Comparison of ENCODE assay signal across 33 cellular contexts in genomic region chr6:84403545-84403944, GRCh38.
"Had no signal": no experiment of that assay in that cellular context is flagged by ENCODE, and none has a peak within 500 bp of the region (broad histone marks: within the 10 kb centered on the region; RNA-seq: fewer than 3 reads in every experiment).

No MANE protein-coding gene starts in this region.

- H3K27ac Mint-ChIP-seq: activated CD4-positive, alpha-beta memory T cell treated with anti-CD3 and anti-CD28 coated beads for 36 hours; activated CD4-positive, alpha-beta T cell treated with anti-CD3 and anti-CD28 coated beads for 36 hours; activated CD4-positive, alpha-beta T cell treated with anti-CD3 and anti-CD28 coated beads, Interleukin-2, amount 10 ng/mL, durations not matched to agents 24 days and 14 days; activated CD8-positive, alpha-beta memory T cell treated with anti-CD3 and anti-CD28 coated beads, Interleukin-2, amount 10 ng/mL, durations not matched to agents 7 days and 5 days; activated CD8-positive, alpha-beta T cell treated with anti-CD3 and anti-CD28 coated beads, Interleukin-2, amount 10 ng/mL, durations not matched to agents 7 days and 5 days; activated naive CD4-positive, alpha-beta T cell treated with anti-CD3 and anti-CD28 coated beads for 36 hours; activated naive CD4-positive, alpha-beta T cell treated with anti-CD3 and anti-CD28 coated beads, Interleukin-2, amount 50 U/mL, for 24 hours; activated naive CD8-positive, alpha-beta T cell treated with anti-CD3 and anti-CD28 coated beads for 36 hours; activated naive CD8-positive, alpha-beta T cell treated with anti-CD3 and anti-CD28 coated beads, Interleukin-2, amount 50 U/mL, for 24 hours; activated T-helper 1 cell treated with anti-CD3 and anti-CD28 coated beads, Interleukin-12 subunit alpha, Interleukin-12 subunit beta, Interleukin-2, Interleukin-4 antibody, amounts not matched to agents 30 ng/mL and 10 ng/mL and 1 ng/mL, durations not matched to agents 14 hours and 24 hours and 36 hours; activated T-helper 2 cell treated with anti-CD3 and anti-CD28 coated beads, Interferon-gamma antibody, Interleukin-2, Interleukin-4, amounts not matched to agents 10 μg/mL and 5 μg/mL and 100 μg/mL, durations not matched to agents 14 hours and 24 hours and 36 hours; effector memory CD8-positive, alpha-beta T cell had no signal

- H3K36me3 ChIP-seq: adrenal gland, esophagus muscularis mucosa, gastrocnemius medialis, heart left ventricle had no signal

- ATAC-seq: activated CD4-positive, alpha-beta T cell treated with anti-CD3 and anti-CD28 coated beads for 36 hours; activated CD8-positive, alpha-beta memory T cell treated with anti-CD3 and anti-CD28 coated beads, Interleukin-2, amount 10 ng/mL, durations not matched to agents 7 days and 5 days; activated CD8-positive, alpha-beta T cell treated with anti-CD3 and anti-CD28 coated beads, Interleukin-2, amount 10 ng/mL, durations not matched to agents 7 days and 5 days; activated naive CD8-positive, alpha-beta T cell treated with anti-CD3 and anti-CD28 coated beads, Interleukin-2, amount 50 U/mL, for 24 hours; body of pancreas; effector memory CD8-positive, alpha-beta T cell; foreskin keratinocyte; gastrocnemius medialis; heart left ventricle had no signal

- H3K27me3 Mint-ChIP-seq: activated CD4-positive, alpha-beta memory T cell treated with anti-CD3 and anti-CD28 coated beads for 36 hours; activated CD4-positive, alpha-beta T cell treated with anti-CD3 and anti-CD28 coated beads for 36 hours; activated CD4-positive, alpha-beta T cell treated with anti-CD3 and anti-CD28 coated beads, Interleukin-2, amount 10 ng/mL, durations not matched to agents 24 days and 14 days; activated CD8-positive, alpha-beta memory T cell treated with anti-CD3 and anti-CD28 coated beads, Interleukin-2, amount 10 ng/mL, durations not matched to agents 7 days and 5 days; activated naive CD4-positive, alpha-beta T cell treated with anti-CD3 and anti-CD28 coated beads, Interleukin-2, amount 50 U/mL, for 24 hours; activated naive CD8-positive, alpha-beta T cell treated with anti-CD3 and anti-CD28 coated beads for 36 hours; activated naive CD8-positive, alpha-beta T cell treated with anti-CD3 and anti-CD28 coated beads, Interleukin-2, amount 50 U/mL, for 24 hours; effector memory CD8-positive, alpha-beta T cell had no signal

- H3K27me3 ChIP-seq: adrenal gland, body of pancreas, esophagus muscularis mucosa, foreskin keratinocyte, gastrocnemius medialis, heart left ventricle had no signal

- H3K9me3 ChIP-seq: adrenal gland, body of pancreas, esophagus muscularis mucosa, gastrocnemius medialis, heart left ventricle had no signal

- H3K36me3 Mint-ChIP-seq: activated CD4-positive, alpha-beta memory T cell treated with anti-CD3 and anti-CD28 coated beads for 36 hours; activated CD8-positive, alpha-beta memory T cell treated with anti-CD3 and anti-CD28 coated beads, Interleukin-2, amount 10 ng/mL, durations not matched to agents 7 days and 5 days; activated naive CD4-positive, alpha-beta T cell treated with anti-CD3 and anti-CD28 coated beads, Interleukin-2, amount 50 U/mL, for 24 hours; activated naive CD8-positive, alpha-beta T cell treated with anti-CD3 and anti-CD28 coated beads for 36 hours had no signal

- H3K27ac ChIP-seq: adrenal gland, body of pancreas, esophagus muscularis mucosa, foreskin keratinocyte, gastrocnemius medialis, heart left ventricle had no signal

- DNase-seq: activated CD4-positive, alpha-beta memory T cell treated with anti-CD3 and anti-CD28 coated beads for 36 hours; activated CD4-positive, alpha-beta T cell treated with anti-CD3 and anti-CD28 coated beads for 36 hours; activated CD4-positive, alpha-beta T cell treated with anti-CD3 and anti-CD28 coated beads, Interleukin-2, amount 10 ng/mL, durations not matched to agents 24 days and 14 days; activated CD4-positive, CD25-positive, alpha-beta regulatory T cell; activated CD4-positive, CD25-positive, alpha-beta regulatory T cell treated with anti-CD3 and anti-CD28 coated beads, Interleukin-2, amount 50 U/mL, for 72 hours; activated CD8-positive, alpha-beta memory T cell treated with anti-CD3 and anti-CD28 coated beads, Interleukin-2, amount 10 ng/mL, durations not matched to agents 7 days and 5 days; activated CD8-positive, alpha-beta memory T cell treated with anti-CD3 and anti-CD28 coated beads, Interleukin-2, amount 50 U/mL, for 4 hours; activated CD8-positive, alpha-beta T cell treated with anti-CD3 and anti-CD28 coated beads, Interleukin-2, amount 10 ng/mL, durations not matched to agents 7 days and 5 days; activated effector memory CD4-positive, alpha-beta T cell treated with anti-CD3 and anti-CD28 coated beads, Interleukin-2, amount 50 U/mL, for 16 hours; activated naive CD4-positive, alpha-beta T cell treated with anti-CD3 and anti-CD28 coated beads for 36 hours; activated naive CD8-positive, alpha-beta T cell treated with anti-CD3 and anti-CD28 coated beads for 36 hours; activated naive CD8-positive, alpha-beta T cell treated with anti-CD3 and anti-CD28 coated beads, Interleukin-2, amount 50 U/mL, for 24 hours; activated T-cell treated with anti-CD3 and anti-CD28 coated beads, Interleukin-2, amount 50 U/mL, for 1 hour; activated T-cell treated with anti-CD3 and anti-CD28 coated beads, Interleukin-2, amount 50 U/mL, for 48 hours; adrenal gland; amygdala; aorta; body of pancreas; caudate nucleus; cortex of kidney; dermis blood vessel endothelial cell; effector CD4-positive, alpha-beta T cell; effector memory CD8-positive, alpha-beta T cell; erythroblast; foreskin keratinocyte; gastrocnemius medialis; glutamatergic neuron; heart left ventricle; T-helper 2 cell had no signal

- H3K4me1 ChIP-seq: adrenal gland, body of pancreas, esophagus muscularis mucosa, foreskin keratinocyte, gastrocnemius medialis, heart left ventricle had no signal

- H3K9me3 Mint-ChIP-seq: activated CD4-positive, alpha-beta memory T cell treated with anti-CD3 and anti-CD28 coated beads for 36 hours; activated CD4-positive, alpha-beta T cell treated with anti-CD3 and anti-CD28 coated beads, Interleukin-2, amount 10 ng/mL, durations not matched to agents 24 days and 14 days; activated naive CD8-positive, alpha-beta T cell treated with anti-CD3 and anti-CD28 coated beads for 36 hours; activated naive CD8-positive, alpha-beta T cell treated with anti-CD3 and anti-CD28 coated beads, Interleukin-2, amount 50 U/mL, for 24 hours; activated T-helper 1 cell treated with anti-CD3 and anti-CD28 coated beads, Interleukin-12 subunit alpha, Interleukin-12 subunit beta, Interleukin-2, Interleukin-4 antibody, amounts not matched to agents 30 ng/mL and 10 ng/mL and 1 ng/mL, durations not matched to agents 14 hours and 24 hours and 36 hours; activated T-helper 2 cell treated with anti-CD3 and anti-CD28 coated beads, Interferon-gamma antibody, Interleukin-2, Interleukin-4, amounts not matched to agents 10 μg/mL and 5 μg/mL and 100 μg/mL, durations not matched to agents 14 hours and 24 hours and 36 hours had no signal

- H3K4me1 Mint-ChIP-seq: activated CD4-positive, alpha-beta T cell treated with anti-CD3 and anti-CD28 coated beads for 36 hours; activated CD4-positive, alpha-beta T cell treated with anti-CD3 and anti-CD28 coated beads, Interleukin-2, amount 10 ng/mL, durations not matched to agents 24 days and 14 days; activated CD8-positive, alpha-beta memory T cell treated with anti-CD3 and anti-CD28 coated beads, Interleukin-2, amount 10 ng/mL, durations not matched to agents 7 days and 5 days; activated naive CD4-positive, alpha-beta T cell treated with anti-CD3 and anti-CD28 coated beads, Interleukin-2, amount 50 U/mL, for 24 hours; activated naive CD8-positive, alpha-beta T cell treated with anti-CD3 and anti-CD28 coated beads for 36 hours; activated naive CD8-positive, alpha-beta T cell treated with anti-CD3 and anti-CD28 coated beads, Interleukin-2, amount 50 U/mL, for 24 hours had no signal

- H3K4me3 Mint-ChIP-seq: activated CD4-positive, alpha-beta memory T cell treated with anti-CD3 and anti-CD28 coated beads for 36 hours; activated CD4-positive, alpha-beta T cell treated with anti-CD3 and anti-CD28 coated beads for 36 hours; activated CD4-positive, alpha-beta T cell treated with anti-CD3 and anti-CD28 coated beads, Interleukin-2, amount 10 ng/mL, durations not matched to agents 24 days and 14 days; activated CD8-positive, alpha-beta memory T cell treated with anti-CD3 and anti-CD28 coated beads, Interleukin-2, amount 10 ng/mL, durations not matched to agents 7 days and 5 days; activated CD8-positive, alpha-beta T cell treated with anti-CD3 and anti-CD28 coated beads, Interleukin-2, amount 10 ng/mL, durations not matched to agents 7 days and 5 days; activated naive CD4-positive, alpha-beta T cell treated with anti-CD3 and anti-CD28 coated beads for 36 hours; activated naive CD4-positive, alpha-beta T cell treated with anti-CD3 and anti-CD28 coated beads, Interleukin-2, amount 50 U/mL, for 24 hours; activated naive CD8-positive, alpha-beta T cell treated with anti-CD3 and anti-CD28 coated beads for 36 hours; activated naive CD8-positive, alpha-beta T cell treated with anti-CD3 and anti-CD28 coated beads, Interleukin-2, amount 50 U/mL, for 24 hours; activated T-helper 1 cell treated with anti-CD3 and anti-CD28 coated beads, Interleukin-12 subunit alpha, Interleukin-12 subunit beta, Interleukin-2, Interleukin-4 antibody, amounts not matched to agents 30 ng/mL and 10 ng/mL and 1 ng/mL, durations not matched to agents 14 hours and 24 hours and 36 hours; effector memory CD8-positive, alpha-beta T cell had no signal

- H3K4me3 ChIP-seq: adrenal gland, body of pancreas, esophagus muscularis mucosa, gastrocnemius medialis, heart left ventricle had no signal
